In the genomic region with DNA sequence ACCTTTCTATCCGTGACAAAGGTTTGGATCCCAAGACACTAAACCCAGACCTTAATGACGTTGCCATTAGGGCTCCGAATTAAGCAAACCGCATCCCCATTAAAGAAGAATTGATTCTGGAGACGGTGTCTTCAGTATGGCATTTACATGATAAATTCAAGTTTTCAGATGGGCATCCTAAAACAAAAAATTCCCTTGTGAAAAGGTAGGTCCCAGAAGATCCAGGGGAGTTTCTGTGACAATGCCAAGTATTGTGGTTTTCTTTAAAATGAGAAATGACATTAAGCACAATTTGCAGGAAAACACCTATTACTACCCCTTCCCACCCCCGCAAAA, we compare ENCODE assay signal across 8 cellular contexts. TPM values are rescaled to one million over a fixed set of nuclear protein-coding genes. Genes with fewer than 3 reads are reported as not detected.
A peak's percentile ranks its signal among the peaks of the same experiment; 100 is the strongest.
DNase-seq lines count a peak whose midpoint lies in the region; ATAC-seq and TF ChIP-seq lines count a peak whose summit lies in the region.

No MANE protein-coding gene starts in this region.

- peak overlapping the region; percentile 15 to 94 (median 72) for H3K27ac Mint-ChIP-seq in CD14-positive monocyte
- peak overlapping the region; percentile 96 for H3K27ac Mint-ChIP-seq in endodermal cell

- H3K27me3 ChIP-seq in PC-3 (ENCODE audit: low read length) (no peaks in the 10 kb centered on the region), endodermal cell (ENCODE audit: control insufficient read depth, insufficient read depth, low read length, poor library complexity, severe bottlenecking) (no peaks in the 10 kb centered on the region), neuron (ENCODE audit: insufficient read depth, low read length) (no peaks in the 10 kb centered on the region)

- POLR2A ChIA-PET in PC-3 (lab: Charles Lee; ENCODE audit: unreplicated experiment) = interaction anchor here (0.6 to 3.0 kb wide), 6 partner anchors 18 to 1193 kb away, joined by 3 to 13 read pairs (median 3); a partner anchor contains a TSS

- peak overlapping the region; percentile 87 for H3K4me2 ChIP-seq in PC-3 (ENCODE audit: low read length)

- whole genome bisulfite sequencing in endodermal cell (ENCODE audit: insufficient coverage in 1 of 2, insufficient read length in 1 of 2), 2 experiments = 5 to 13% methylated on average over 6 of the region's 6 CpGs

- H2AFZ ChIP-seq in PC-3 (ENCODE audit: low read length) (peak overlapping the region; percentile 75), neuron (ENCODE audit: low read depth, low read length) (peak overlapping the region; percentile 58)

- H3F3A ChIP-seq in PC-3 (ENCODE audit: low read length, unreplicated experiment) = no peaks in the 10 kb centered on the region

- H3K27me3 Mint-ChIP-seq in CD14-positive monocyte (ENCODE audit: low read depth in 3 of 3) (peaks cover 1 to 8% (median 5%) of the 10 kb centered on the region in 3 donors), endodermal cell (ENCODE audit: insufficient read depth) (peaks cover 4% of the 10 kb centered on the region)

- H3K9me3 ChIP-seq in PC-3 (ENCODE audit: low read length) (no peaks in the 10 kb centered on the region), endodermal cell (ENCODE audit: control insufficient read depth, low read length) (no peaks in the 10 kb centered on the region), neuron (ENCODE audit: low read length) (no peaks in the 10 kb centered on the region)

- H3K9me2 ChIP-seq in PC-3 (replicated peaks; ENCODE audit: low read length) = no peaks in the 10 kb centered on the region

- peaks cover 36% of the 10 kb centered on the region for H3K36me3 ChIP-seq in PC-3 (ENCODE audit: low read depth, low read length)
- peaks cover 31% of the 10 kb centered on the region for H3K36me3 ChIP-seq in endodermal cell (ENCODE audit: control insufficient read depth, insufficient read depth, low read length)
- peaks cover 30% of the 10 kb centered on the region for H3K36me3 ChIP-seq in neuron (ENCODE audit: insufficient read depth, low read length)

- peaks cover 37% of the 10 kb centered on the region for H4K20me1 ChIP-seq in PC-3 (ENCODE audit: low read length)

- H3K4me3 ChIP-seq in PC-3 (ENCODE audit: low read length) (peak overlapping the region; percentile 89), endodermal cell (ENCODE audit: low read length) (peak overlapping the region; percentile 85), neuron (ENCODE audit: low read length) (peak overlapping the region; percentile 82)

- H3K9me3 Mint-ChIP-seq in CD14-positive monocyte (peaks cover 0 to 8% (median 0%) of the 10 kb centered on the region in 7 donors), endodermal cell (no peaks in the 10 kb centered on the region)

- TF ChIP-seq CTCF in CD14-positive monocyte (IDR thresholded peaks at IDR 0.05) = no peak
- TF ChIP-seq CTCF in PC-3 (conservative IDR thresholded peaks at IDR 0.05; ENCODE audit: low read depth, low read length) = no peak
- no peak for TF ChIP-seq CTCF in endodermal cell (conservative IDR thresholded peaks at IDR 0.05)

- H3K36me3 Mint-ChIP-seq in CD14-positive monocyte (peaks cover 21 to 22% of the 10 kb centered on the region in 2 donors), endodermal cell (ENCODE audit: low read depth) (peaks cover 34% of the 10 kb centered on the region)

- H3K4me3 Mint-ChIP-seq in CD14-positive monocyte (peak overlapping the region; percentile 83 to 86), endodermal cell (peak overlapping the region; percentile 99)

- no peak overlapping the region for H3K27ac ChIP-seq in PC-3 (ENCODE audit: low read length)
- H3K27ac ChIP-seq in endodermal cell (ENCODE audit: low read depth, low read length) = peak overlapping the region; percentile 40

- CTCF ChIA-PET in PC-3 (lab: Charles Lee) = no interaction called here

- DNase-seq in CD14-positive monocyte (ENCODE audit: low spot score) (no peak), PC-3 (no peak), endodermal cell (no peak), GOT3 (lab: John Stamatoyannopoulos, UW) (no peak), DMS 273 (lab: John Stamatoyannopoulos, UW; ENCODE audit: unreplicated experiment) (no peak)
- DNase-seq in central memory CD4-positive, alpha-beta T cell = no peak

- H3K4me1 Mint-ChIP-seq in CD14-positive monocyte (peaks cover 37% of the 10 kb centered on the region), endodermal cell (peaks cover 34% of the 10 kb centered on the region)

- H3K79me2 ChIP-seq in PC-3 (ENCODE audit: low read length) = peaks cover 40% of the 10 kb centered on the region

- no peak for ATAC-seq in PC-3
- ATAC-seq in HG02623 (IDR thresholded peaks at IDR 0.05; ENCODE audit: unreplicated experiment) = no peak

- BruUV-seq in PC-3 (replicated peaks; lab: Mats Ljungman, UMichigan) = TSS peak; percentile 71

- intact Hi-C loops in CD14-positive monocyte (cut with micrococcal nuclease) (loop anchor here (2.0 to 5.0 kb wide), 4 partner anchors 71 to 121 kb away; a partner anchor contains a TSS), PC-3 (cut with micrococcal nuclease) (loop anchor here (1.0 to 10.0 kb wide), 4 partner anchors 25 to 153 kb away; no protein-coding TSS in a partner anchor)

- peaks cover 26% of the 10 kb centered on the region for H3K4me1 ChIP-seq in PC-3 (ENCODE audit: insufficient read depth, low read length)
- H3K4me1 ChIP-seq in endodermal cell (ENCODE audit: control insufficient read depth, insufficient read depth, low read length) = peaks cover 9% of the 10 kb centered on the region
- peaks cover 41% of the 10 kb centered on the region for H3K4me1 ChIP-seq in neuron (ENCODE audit: insufficient read depth, low read length)

- H3K9ac ChIP-seq in PC-3 (ENCODE audit: low read length) (peak overlapping the region; percentile 45), endodermal cell (ENCODE audit: extremely low read depth, low read length, poor library complexity, severe bottlenecking) (peak overlapping the region; percentile 67)

RNA-seq across cellular contexts. Expression of a gene that starts 0.7 kb away (rescaled TPM):
- polyA plus RNA-seq in CD14-positive monocyte = 100 to 1,000 TPM; 165 to 173 TPM
- 354 and 377 TPM in 2 replicates for total RNA-seq in PC-3 (2014; rRNA removed)
- 100 to 1,000 TPM; 357 to 374 TPM for total RNA-seq in endodermal cell
- polyA plus RNA-seq in endodermal cell (2013, experiment 1 of 2) = 600 TPM
- 600 TPM for polyA plus RNA-seq in endodermal cell (2013, experiment 2 of 2)
